In the genomic region with DNA sequence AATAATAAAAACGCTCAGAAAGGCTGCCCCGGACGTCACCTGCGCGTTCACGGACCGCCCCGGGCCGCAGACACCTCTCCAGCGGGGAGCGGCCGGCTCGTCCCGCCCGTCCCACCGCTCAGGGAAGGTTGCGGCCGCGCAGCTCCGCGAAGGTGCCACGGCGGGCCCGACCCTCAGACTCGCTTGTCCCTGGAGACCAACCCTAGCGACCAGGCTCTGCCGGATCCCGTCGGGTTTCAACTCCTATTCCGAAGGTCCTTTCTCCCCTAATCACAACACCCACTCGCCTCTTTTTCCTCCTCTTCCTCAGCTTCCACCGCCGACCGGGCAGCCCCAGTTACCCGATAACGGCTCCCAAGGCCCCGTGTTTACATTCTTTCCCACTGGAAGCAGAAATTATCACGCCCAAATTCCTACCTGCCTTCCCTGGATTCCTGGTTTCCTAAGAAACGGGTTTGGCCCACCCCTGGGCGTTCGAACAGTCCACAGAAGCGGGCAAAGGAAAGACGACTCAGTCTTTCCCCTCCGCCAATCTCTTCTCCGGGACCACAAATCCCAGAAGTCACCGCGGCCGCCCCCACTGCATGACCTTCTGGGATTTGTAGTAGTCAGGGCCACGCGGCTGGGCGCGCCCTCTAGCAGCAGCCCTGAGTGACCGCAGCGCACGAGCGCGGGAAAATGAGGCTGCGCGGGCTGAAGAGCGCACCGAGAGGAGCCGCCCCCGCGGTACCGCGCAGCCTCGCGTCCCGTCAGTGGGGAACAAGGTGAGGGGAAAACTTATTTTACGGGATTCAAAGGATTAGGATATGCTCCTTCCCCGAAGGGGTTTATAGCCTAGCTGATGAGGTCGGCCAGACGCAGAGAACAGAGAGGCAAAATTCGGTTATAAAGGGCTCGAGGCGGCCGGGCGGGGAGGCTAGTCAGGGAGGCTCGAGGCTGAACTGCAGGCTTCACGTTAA, we compare ENCODE assay signal across 1 cellular context.
TF ChIP-seq lines count a peak whose summit lies in the region.

A gene with protein sequence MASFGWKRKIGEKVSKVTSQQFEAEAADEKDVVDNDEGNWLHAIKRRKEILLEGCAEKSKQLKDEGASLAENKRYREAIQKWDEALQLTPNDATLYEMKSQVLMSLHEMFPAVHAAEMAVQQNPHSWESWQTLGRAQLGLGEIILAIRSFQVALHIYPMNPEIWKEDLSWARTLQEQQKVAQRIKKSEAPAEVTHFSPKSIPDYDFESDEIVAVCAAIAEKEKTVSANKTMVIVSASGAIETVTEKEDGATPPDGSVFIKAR (minus strand): TSS at position 555 of the 959 bp plus-strand sequence. CDS start 8,943 bp downstream, outside the sequence.

TF ChIP-seq in K562, 482 proteins besides CTCF, POLR2A, EP300 and RAD21 (continued from another document and continues in another):
- TF ChIP-seq, protein P1, sequence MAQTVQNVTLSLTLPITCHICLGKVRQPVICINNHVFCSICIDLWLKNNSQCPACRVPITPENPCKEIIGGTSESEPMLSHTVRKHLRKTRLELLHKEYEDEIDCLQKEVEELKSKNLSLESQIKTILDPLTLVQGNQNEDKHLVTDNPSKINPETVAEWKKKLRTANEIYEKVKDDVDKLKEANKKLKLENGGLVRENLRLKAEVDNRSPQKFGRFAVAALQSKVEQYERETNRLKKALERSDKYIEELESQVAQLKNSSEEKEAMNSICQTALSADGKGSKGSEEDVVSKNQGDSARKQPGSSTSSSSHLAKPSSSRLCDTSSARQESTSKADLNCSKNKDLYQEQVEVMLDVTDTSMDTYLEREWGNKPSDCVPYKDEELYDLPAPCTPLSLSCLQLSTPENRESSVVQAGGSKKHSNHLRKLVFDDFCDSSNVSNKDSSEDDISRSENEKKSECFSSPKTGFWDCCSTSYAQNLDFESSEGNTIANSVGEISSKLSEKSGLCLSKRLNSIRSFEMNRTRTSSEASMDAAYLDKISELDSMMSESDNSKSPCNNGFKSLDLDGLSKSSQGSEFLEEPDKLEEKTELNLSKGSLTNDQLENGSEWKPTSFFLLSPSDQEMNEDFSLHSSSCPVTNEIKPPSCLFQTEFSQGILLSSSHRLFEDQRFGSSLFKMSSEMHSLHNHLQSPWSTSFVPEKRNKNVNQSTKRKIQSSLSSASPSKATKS (CRISPR knock-in tag; IDR thresholded peaks at IDR 0.05) = no peak
- TF ChIP-seq POLR3A (IDR thresholded peaks at IDR 0.05; ENCODE audit: borderline replicate concordance, extremely low read depth, insufficient read depth, insufficient read length) (no peak), STAT5A (IDR thresholded peaks at IDR 0.05; ENCODE audit: borderline replicate concordance, low read length) (no peak; the same call in 1 of the 2 replicates), PTTG1 (tag; IDR thresholded peaks at IDR 0.05; ENCODE audit: low read depth) (no peak), TCF3 (CRISPR knock-in tag; IDR thresholded peaks at IDR 0.05) (peak; percentile 34), ELF1 (tag; IDR thresholded peaks at IDR 0.05) (no peak), PHF8 (IDR thresholded peaks at IDR 0.05; ENCODE audit: borderline replicate concordance, low read length) (peak; percentile 67), MCM5 (IDR thresholded peaks at IDR 0.05; ENCODE audit: low read depth) (no peak), ZNF217 (CRISPR knock-in tag; IDR thresholded peaks at IDR 0.05) (no peak), ZNF408 (CRISPR knock-in tag; IDR thresholded peaks at IDR 0.05; ENCODE audit: low read depth) (no peak), ILF3 (IDR thresholded peaks at IDR 0.05; ENCODE audit: borderline replicate concordance) (no peak; the same call in 1 of the 2 replicates), BCL6 (CRISPR knock-in tag; IDR thresholded peaks at IDR 0.05) (0 out of 2 replicates have a peak, but pooled peaks have one; percentile 23), SNIP1 (IDR thresholded peaks at IDR 0.05; ENCODE audit: low read depth) (no peak), ZNF274 (IDR thresholded peaks at IDR 0.05; ENCODE audit: borderline replicate concordance, low read depth, low read length) (no peak), ZNF24 (IDR thresholded peaks at IDR 0.05) (peak; percentile 74; the same call in 1 of the 2 replicates), ETS2 (tag; IDR thresholded peaks at IDR 0.05; ENCODE audit: borderline replicate concordance, poor library complexity, severe bottlenecking) (no peak), NFATC3 (IDR thresholded peaks at IDR 0.05) (no peak), ZBED1 (IDR thresholded peaks at IDR 0.05) (peak; percentile 77; the same call in 1 of the 2 replicates), ZKSCAN1 (IDR thresholded peaks at IDR 0.05; ENCODE audit: low read depth, low read length) (peak; percentile 69; the same call in 1 of the 2 replicates), NCOA1 (IDR thresholded peaks at IDR 0.05; ENCODE audit: low read depth) (0 out of 2 replicates have a peak, but pooled peaks have one; percentile 9), GATA2 (CRISPR knock-in tag; IDR thresholded peaks at IDR 0.05) (no peak; the same call in 1 of the 2 replicates), ZNF143 (CRISPR knock-in tag; IDR thresholded peaks at IDR 0.05) (peak; percentile 97), NR2F6 (CRISPR knock-in tag; IDR thresholded peaks at IDR 0.05) (no peak), ETV6 (IDR thresholded peaks at IDR 0.05; ENCODE audit: borderline replicate concordance in 1 of 2, low read depth in 2 of 2, low read length in 1 of 2) (no peak), ETV6 (CRISPR knock-in tag; IDR thresholded peaks at IDR 0.05; ENCODE audit: borderline replicate concordance) (no peak), LARP7 (IDR thresholded peaks at IDR 0.05) (no peak), DNMT1 (IDR thresholded peaks at IDR 0.05) (0 out of 2 replicates have a peak, but pooled peaks have one; percentile 28), ZC3H4 (CRISPR knock-in tag; IDR thresholded peaks at IDR 0.05; ENCODE audit: borderline replicate concordance) (no peak), ZNF436 (CRISPR knock-in tag; IDR thresholded peaks at IDR 0.05) (no peak), TRIM28 (IDR thresholded peaks at IDR 0.05) (peak; percentile 58), BACH1 (tag; IDR thresholded peaks at IDR 0.05) (peak; percentile 67; the same call in 1 of the 2 replicates), CBFA2T2 (conservative IDR thresholded peaks at IDR 0.05) (no peak), GABPB2 (CRISPR knock-in tag; conservative IDR thresholded peaks at IDR 0.05) (no peak), FOSL1 (tag; conservative IDR thresholded peaks at IDR 0.05) (peak; percentile 80), RBM39 (optimal IDR thresholded peaks at IDR 0.05; ENCODE audit: low read depth, low read length) (no peak), HNRNPK (IDR thresholded peaks at IDR 0.05; ENCODE audit: low read depth, low read length, poor library complexity, severe bottlenecking) (no peak), KLF1 (tag; IDR thresholded peaks at IDR 0.05) (peak; percentile 60; the same call in 1 of the 2 replicates), SMARCA4 (IDR thresholded peaks at IDR 0.05) (no peak), ZBTB7A (IDR thresholded peaks at IDR 0.05; ENCODE audit: borderline replicate concordance, control insufficient read depth, low read depth, low read length) (peak; percentile 64; the same call in 1 of the 2 replicates), HDAC1 (IDR thresholded peaks at IDR 0.05) (peak in 1 of 2 experiments; percentile 43; a peak in 1 of 4 replicates), ETV1 (tag; conservative IDR thresholded peaks at IDR 0.05; ENCODE audit: low read depth) (0 out of 2 replicates have a peak, but pooled peaks have one; percentile 7), SLC30A9 (CRISPR knock-in tag; IDR thresholded peaks at IDR 0.05) (no peak), KLF16 (IDR thresholded peaks at IDR 0.05) (peak; percentile 54; the same call in 1 of the 2 replicates), TGIF2 (CRISPR knock-in tag; IDR thresholded peaks at IDR 0.05) (no peak; the same call in 1 of the 2 replicates), ZNF282 (CRISPR knock-in tag; IDR thresholded peaks at IDR 0.05) (no peak), CHD1 (IDR thresholded peaks at IDR 0.05; ENCODE audit: low read length) (peak; percentile 90)
- TF ChIP-seq, protein P2, sequence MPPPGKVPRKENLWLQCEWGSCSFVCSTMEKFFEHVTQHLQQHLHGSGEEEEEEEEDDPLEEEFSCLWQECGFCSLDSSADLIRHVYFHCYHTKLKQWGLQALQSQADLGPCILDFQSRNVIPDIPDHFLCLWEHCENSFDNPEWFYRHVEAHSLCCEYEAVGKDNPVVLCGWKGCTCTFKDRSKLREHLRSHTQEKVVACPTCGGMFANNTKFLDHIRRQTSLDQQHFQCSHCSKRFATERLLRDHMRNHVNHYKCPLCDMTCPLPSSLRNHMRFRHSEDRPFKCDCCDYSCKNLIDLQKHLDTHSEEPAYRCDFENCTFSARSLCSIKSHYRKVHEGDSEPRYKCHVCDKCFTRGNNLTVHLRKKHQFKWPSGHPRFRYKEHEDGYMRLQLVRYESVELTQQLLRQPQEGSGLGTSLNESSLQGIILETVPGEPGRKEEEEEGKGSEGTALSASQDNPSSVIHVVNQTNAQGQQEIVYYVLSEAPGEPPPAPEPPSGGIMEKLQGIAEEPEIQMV (tag; conservative IDR thresholded peaks at IDR 0.05; ENCODE audit: low read depth) = no peak
- TF ChIP-seq, protein P3, sequence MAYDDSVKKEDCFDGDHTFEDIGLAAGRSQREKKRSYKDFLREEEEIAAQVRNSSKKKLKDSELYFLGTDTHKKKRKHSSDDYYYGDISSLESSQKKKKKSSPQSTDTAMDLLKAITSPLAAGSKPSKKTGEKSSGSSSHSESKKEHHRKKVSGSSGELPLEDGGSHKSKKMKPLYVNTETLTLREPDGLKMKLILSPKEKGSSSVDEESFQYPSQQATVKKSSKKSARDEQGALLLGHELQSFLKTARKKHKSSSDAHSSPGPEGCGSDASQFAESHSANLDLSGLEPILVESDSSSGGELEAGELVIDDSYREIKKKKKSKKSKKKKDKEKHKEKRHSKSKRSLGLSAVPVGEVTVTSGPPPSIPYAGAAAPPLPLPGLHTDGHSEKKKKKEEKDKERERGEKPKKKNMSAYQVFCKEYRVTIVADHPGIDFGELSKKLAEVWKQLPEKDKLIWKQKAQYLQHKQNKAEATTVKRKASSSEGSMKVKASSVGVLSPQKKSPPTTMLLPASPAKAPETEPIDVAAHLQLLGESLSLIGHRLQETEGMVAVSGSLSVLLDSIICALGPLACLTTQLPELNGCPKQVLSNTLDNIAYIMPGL (CRISPR knock-in tag; IDR thresholded peaks at IDR 0.05) = peak; percentile 80
- TF ChIP-seq, protein P4, sequence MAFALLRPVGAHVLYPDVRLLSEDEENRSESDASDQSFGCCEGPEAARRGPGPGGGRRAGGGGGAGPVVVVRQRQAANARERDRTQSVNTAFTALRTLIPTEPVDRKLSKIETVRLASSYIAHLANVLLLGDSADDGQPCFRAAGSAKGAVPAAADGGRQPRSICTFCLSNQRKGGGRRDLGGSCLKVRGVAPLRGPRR (CRISPR knock-in tag; IDR thresholded peaks at IDR 0.05) = no peak
- TF ChIP-seq, protein P5, sequence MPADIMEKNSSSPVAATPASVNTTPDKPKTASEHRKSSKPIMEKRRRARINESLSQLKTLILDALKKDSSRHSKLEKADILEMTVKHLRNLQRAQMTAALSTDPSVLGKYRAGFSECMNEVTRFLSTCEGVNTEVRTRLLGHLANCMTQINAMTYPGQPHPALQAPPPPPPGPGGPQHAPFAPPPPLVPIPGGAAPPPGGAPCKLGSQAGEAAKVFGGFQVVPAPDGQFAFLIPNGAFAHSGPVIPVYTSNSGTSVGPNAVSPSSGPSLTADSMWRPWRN (IDR thresholded peaks at IDR 0.05; ENCODE audit: low read depth) = no peak
- TF ChIP-seq, protein P6, sequence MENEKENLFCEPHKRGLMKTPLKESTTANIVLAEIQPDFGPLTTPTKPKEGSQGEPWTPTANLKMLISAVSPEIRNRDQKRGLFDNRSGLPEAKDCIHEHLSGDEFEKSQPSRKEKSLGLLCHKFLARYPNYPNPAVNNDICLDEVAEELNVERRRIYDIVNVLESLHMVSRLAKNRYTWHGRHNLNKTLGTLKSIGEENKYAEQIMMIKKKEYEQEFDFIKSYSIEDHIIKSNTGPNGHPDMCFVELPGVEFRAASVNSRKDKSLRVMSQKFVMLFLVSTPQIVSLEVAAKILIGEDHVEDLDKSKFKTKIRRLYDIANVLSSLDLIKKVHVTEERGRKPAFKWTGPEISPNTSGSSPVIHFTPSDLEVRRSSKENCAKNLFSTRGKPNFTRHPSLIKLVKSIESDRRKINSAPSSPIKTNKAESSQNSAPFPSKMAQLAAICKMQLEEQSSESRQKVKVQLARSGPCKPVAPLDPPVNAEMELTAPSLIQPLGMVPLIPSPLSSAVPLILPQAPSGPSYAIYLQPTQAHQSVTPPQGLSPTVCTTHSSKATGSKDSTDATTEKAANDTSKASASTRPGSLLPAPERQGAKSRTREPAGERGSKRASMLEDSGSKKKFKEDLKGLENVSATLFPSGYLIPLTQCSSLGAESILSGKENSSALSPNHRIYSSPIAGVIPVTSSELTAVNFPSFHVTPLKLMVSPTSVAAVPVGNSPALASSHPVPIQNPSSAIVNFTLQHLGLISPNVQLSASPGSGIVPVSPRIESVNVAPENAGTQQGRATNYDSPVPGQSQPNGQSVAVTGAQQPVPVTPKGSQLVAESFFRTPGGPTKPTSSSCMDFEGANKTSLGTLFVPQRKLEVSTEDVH (IDR thresholded peaks at IDR 0.05; ENCODE audit: low read depth, partially characterized antibody) = peak; percentile 99
- TF ChIP-seq, protein P7, sequence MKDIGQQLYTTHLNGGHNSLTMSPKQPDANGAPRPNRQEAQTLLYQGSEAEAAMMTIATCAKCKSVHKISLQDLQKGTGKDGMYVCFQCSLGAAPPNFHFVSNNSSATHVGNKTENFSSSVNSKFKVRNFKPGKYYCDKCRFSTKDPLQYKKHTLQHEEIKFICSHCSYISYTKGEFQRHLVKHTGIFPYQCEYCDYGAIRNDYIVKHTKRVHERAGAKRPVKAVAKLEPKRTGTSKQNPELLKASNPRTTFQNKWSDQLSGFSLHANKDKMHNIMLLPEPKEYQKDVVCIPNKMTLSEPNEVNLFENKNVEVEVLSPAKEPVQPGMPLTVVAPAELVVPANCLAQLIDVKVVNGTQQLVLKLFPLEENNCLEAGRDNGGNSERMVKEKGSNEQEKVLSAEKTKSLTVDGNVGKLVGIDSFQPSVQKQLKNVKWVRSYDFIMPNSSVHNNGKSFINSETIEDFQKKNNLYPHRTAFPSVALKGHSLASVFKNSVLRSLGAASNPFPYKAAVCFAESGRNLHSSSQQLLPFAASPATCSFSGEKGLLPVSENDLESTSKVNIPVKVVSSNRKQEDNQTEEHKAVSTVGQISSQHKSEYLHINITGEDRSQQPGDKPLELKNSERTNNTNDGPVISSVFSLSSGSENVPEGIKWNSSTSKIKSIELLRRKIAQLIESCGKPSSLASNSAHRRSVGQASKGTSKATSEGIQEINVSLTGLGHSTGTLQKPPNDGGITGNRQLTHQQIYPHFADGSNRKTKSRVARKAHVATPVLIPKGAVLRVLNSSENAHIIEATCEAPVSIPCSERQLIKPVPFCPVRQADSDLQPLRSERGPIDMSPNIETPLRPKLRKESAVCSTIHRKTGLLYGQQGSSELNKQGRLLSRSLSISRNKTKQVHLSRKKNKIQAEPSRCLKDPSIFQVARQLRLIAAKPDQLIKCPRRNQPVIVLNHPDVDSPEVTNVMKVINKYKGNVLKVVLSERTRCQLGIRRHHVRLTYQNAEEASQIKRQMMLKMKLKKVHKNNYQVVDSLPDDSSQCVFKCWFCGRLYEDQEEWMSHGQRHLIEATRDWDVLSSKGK (CRISPR knock-in tag; IDR thresholded peaks at IDR 0.05) = no peak
